10 cellular contexts compared by ENCODE assay signal in the genomic region with DNA sequence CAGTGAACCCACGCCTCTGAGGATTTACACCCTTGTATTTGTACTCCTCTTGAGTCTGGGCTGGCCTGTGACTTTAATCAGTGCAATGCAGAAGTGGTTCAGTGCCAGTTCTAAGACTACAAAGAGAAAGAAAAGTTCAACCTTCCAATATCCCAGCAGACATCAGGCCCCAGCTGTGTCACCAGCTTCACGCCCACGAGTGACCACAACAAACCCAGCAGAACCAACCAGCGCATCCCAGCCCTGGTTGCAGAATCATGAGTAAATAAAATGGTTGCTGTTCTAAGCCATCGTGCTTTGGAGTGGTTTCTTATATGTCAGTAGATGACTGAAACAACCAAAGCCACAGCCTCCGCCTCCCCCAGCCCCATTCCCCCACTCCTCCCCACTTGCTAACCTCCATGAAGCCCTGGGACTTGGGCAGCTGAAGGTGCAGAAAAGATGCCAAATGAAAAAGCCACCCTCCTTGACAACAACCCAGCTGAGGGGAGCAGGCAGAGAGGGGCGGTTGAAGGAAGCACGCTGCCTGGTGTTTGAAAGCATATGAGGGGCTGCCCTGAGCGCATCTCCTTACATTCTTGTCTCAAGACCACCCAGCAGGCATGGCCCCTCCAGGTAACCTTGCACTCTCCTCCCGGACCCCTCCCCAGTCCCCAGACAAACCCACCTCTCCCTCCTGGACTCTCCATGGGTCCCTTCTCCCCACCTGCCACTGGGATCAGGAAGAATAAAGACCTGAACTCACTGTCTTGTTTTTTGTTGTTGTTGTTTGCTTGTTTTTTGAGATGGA. TPM values are rescaled to one million over a fixed set of nuclear protein-coding genes. Genes with fewer than 3 reads are reported as not detected.
DNase-seq lines count a peak whose midpoint lies in the region; ATAC-seq and TF ChIP-seq lines count a peak whose summit lies in the region.
"Had no signal": no experiment of that assay in that cellular context is flagged by ENCODE, and none has a peak within 500 bp of the region (broad histone marks: within the 10 kb centered on the region; RNA-seq: fewer than 3 reads in every experiment).

No MANE protein-coding gene starts in this region.

- no peak overlapping the region for H3K27ac ChIP-seq in gastrocnemius medialis

- ATAC-seq in HG02642 (IDR thresholded peaks at IDR 0.05; ENCODE audit: poor library complexity, unreplicated experiment): no peak
- ATAC-seq in gastrocnemius medialis: no peak

- H3K9me3 ChIP-seq in BE2C: no peaks in the 10 kb centered on the region
- no peaks in the 10 kb centered on the region for H3K9me3 ChIP-seq in gastrocnemius medialis
- H3K9me3 ChIP-seq: MG63 had no signal

- DNase-seq in AG08395 (ENCODE audit: low spot score) (peak; percentile 74), T-helper 2 cell (peak in 3 of 5 experiments; percentile 9 to 65 (median 63)), amniotic epithelial cell (ENCODE audit: low read depth) (peak; percentile 39), BE2C (no peak), KG1 (lab: John Stamatoyannopoulos, UW) (no peak), gastrocnemius medialis (no peak)
- peak; percentile 36 for DNase-seq in stimulated activated CD4-positive, alpha-beta T cell treated with anti-CD3 and anti-CD28 coated beads, Interleukin-12 subunit alpha, Interleukin-12 subunit beta, amount 100 ng/mL, for 4 hours
- DNase-seq: activated B cell treated with CpG ODN at 0.5 μM for 24 hours, MG63 had no signal

- no peak for TF ChIP-seq POLR2A in gastrocnemius medialis (IDR thresholded peaks at IDR 0.05)

- H3K36me3 ChIP-seq in BE2C (no peaks in the 10 kb centered on the region), gastrocnemius medialis (no peaks in the 10 kb centered on the region)
- H3K36me3 ChIP-seq: MG63 had no signal

- no peak overlapping the region for H3K4me3 ChIP-seq in BE2C (ENCODE audit: low read depth, low read length)
- H3K4me3 ChIP-seq in gastrocnemius medialis: no peak overlapping the region
- H3K4me3 ChIP-seq: MG63 had no signal

- intact Hi-C loops in gastrocnemius medialis (cut with DNase I; ENCODE audit: low total_unique reads): no loop called here

- H3K4me1 ChIP-seq in BE2C: peaks cover 7% of the 10 kb centered on the region; the same call in 1 of the 2 replicates
- H3K4me1 ChIP-seq in gastrocnemius medialis: peaks cover 17 to 20% of the 10 kb centered on the region in 2 donors

- no peak for TF ChIP-seq CTCF in BE2C (IDR thresholded peaks at IDR 0.05; ENCODE audit: low read depth, low read length)
- TF ChIP-seq CTCF in gastrocnemius medialis (IDR thresholded peaks at IDR 0.05 in 4 of 5, conservative IDR thresholded peaks at IDR 0.05 in 1 of 5): no peak

- H3K27me3 ChIP-seq in BE2C (no peaks in the 10 kb centered on the region), gastrocnemius medialis (no peaks in the 10 kb centered on the region)
- H3K27me3 ChIP-seq: MG63 had no signal

- in situ Hi-C loops in gastrocnemius medialis (cut with MboI; ENCODE audit: low sequenced_read_pairs in 4 of 4): no loop called here

RNA-seq across cellular contexts. Expression of gene TSKU, which starts 20.9 kb away (rescaled TPM):
- 20.1 TPM for polyA plus RNA-seq in BE2C (2012; ENCODE audit: insufficient read depth, insufficient read length, low read depth)
- total RNA-seq in gastrocnemius medialis: 10 to 100 TPM; 10.2 to 23.9 (median 15.8) TPM
- total RNA-seq: activated B cell treated with CpG ODN at 0.5 μM for 24 hours had no signal

RNA-seq across cellular contexts. Expression of gene ACER3, which starts 56.7 kb away (rescaled TPM):
- 2.8 TPM for polyA plus RNA-seq in BE2C (2012; ENCODE audit: insufficient read depth, insufficient read length, low read depth)
- 1 to 10 TPM; 1.1 to 3.4 (median 2.6) TPM for total RNA-seq in gastrocnemius medialis

Comparison
In these comparisons a context has a peak if more than half of its experiments do, and no peak if none do; other contexts are left out.
1. DNase-seq: peak in AG08395 (single experiment), T-helper 2 cell (3 of 5), amniotic epithelial cell (single experiment) and stimulated activated CD4-positive, alpha-beta T cell treated with anti-CD3 and anti-CD28 coated beads, Interleukin-12 subunit alpha, Interleukin-12 subunit beta, amount 100 ng/mL, for 4 hours (single experiment); none in BE2C (single experiment), KG1 (single experiment) and gastrocnemius medialis (0 of 2).